In the genomic region with DNA sequence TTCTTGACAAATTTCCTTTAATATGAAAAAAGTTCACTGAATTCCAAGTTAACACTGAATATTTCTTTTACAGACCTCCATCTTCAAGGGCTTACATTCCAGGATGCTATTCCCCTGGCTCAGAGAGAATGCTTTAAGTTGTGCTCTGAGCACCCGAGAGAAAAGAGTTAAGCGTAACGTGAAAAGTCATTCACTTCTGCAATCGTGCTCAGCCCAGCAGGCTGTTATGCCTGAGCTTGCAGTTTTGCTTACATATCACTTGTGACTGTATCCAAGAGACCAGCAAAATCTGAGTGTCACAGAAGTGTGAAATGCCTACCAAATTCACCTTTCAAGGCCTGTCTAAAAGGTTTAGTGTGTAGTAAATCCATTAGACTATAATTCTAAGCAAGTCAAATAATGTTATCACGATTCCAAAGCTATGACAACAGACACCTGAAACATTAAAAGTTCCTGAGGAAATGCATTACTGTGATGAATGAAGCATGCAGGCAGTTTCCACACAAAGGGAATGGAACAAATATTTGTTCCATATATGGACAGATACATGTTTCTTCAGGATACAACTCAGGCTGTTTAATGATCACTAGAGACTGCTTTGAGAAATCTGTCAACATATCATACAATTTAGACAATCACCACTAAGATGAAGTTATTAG, we compare ENCODE assay signal across 1 cellular context.
TF ChIP-seq lines count a peak whose summit lies in the region.

No MANE protein-coding gene starts in this region.

TF ChIP-seq in endothelial cell of umbilical vein, 7 proteins besides CTCF, POLR2A, EP300 and RAD21 (continued from another document):
- TF ChIP-seq, protein P1, sequence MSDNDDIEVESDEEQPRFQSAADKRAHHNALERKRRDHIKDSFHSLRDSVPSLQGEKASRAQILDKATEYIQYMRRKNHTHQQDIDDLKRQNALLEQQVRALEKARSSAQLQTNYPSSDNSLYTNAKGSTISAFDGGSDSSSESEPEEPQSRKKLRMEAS (IDR thresholded peaks at IDR 0.05; ENCODE audit: insufficient read depth, insufficient read length) = no peak
- no peak for TF ChIP-seq GATA2 (IDR thresholded peaks at IDR 0.05; ENCODE audit: insufficient read depth, insufficient read length, low read depth, low read length)
TF ChIP-seq in endothelial cell of umbilical vein: peak in this region for 0.
